Comparison of ENCODE assay signal across 11 cellular contexts in genomic region chr17:9470171-9470570, GRCh38.
DNase-seq lines count a peak whose midpoint lies in the region; FAIRE-seq and TF ChIP-seq lines count a peak whose summit lies in the region.
"Had no signal": no experiment of that assay in that cellular context is flagged by ENCODE, and none has a peak within 500 bp of the region (broad histone marks: within the 10 kb centered on the region; RNA-seq: fewer than 3 reads in every experiment).

No MANE protein-coding gene starts in this region.

- DNase-seq in activated CD4-positive, alpha-beta T cell treated with anti-CD3 and anti-CD28 coated beads, Interleukin-2, amount 10 ng/mL, durations not matched to agents 24 days and 14 days: peak; percentile 78
- DNase-seq in activated CD4-positive, alpha-beta T cell treated with anti-CD3 and anti-CD28 coated beads for 1 hour: no peak
- DNase-seq in NOMO-1 treated with DMSO at 0.1 percent for 48 hours (lab: John Stamatoyannopoulos, UW; ENCODE audit: unreplicated experiment): peak; percentile 60
- DNase-seq in cardiac fibroblast (ENCODE audit: low read depth in 2 of 2): peak; percentile 33 to 55
- DNase-seq in small intestine: peak; percentile 46
- DNase-seq in brain microvascular endothelial cell: no peak
- no peak for DNase-seq in NCI-H510A treated with DMSO at 0.1 percent for 48 hours (lab: John Stamatoyannopoulos, UW)
- DNase-seq in HCEC 1CT: no peak
- DNase-seq: activated CD4-positive, alpha-beta T cell treated with anti-CD3 and anti-CD28 coated beads, Interleukin-2, amount 50 U/mL, for 4 hours; NCI-H2029 treated with DMSO at 0.1 percent for 48 hours had no signal

- intact Hi-C loops in activated CD4-positive, alpha-beta T cell treated with anti-CD3 and anti-CD28 coated beads, Interleukin-2, amount 10 ng/mL, durations not matched to agents 24 days and 14 days (cut with micrococcal nuclease): no loop called here

- in situ Hi-C loops in brain microvascular endothelial cell (cut with HindIII; ENCODE audit: low pct_ligation_motif_present, low sequenced_read_pairs): no loop called here

- H3K36me3 ChIP-seq in small intestine (ENCODE audit: control insufficient read depth in 2 of 2, insufficient read depth in 2 of 2, low read length in 2 of 2) (no peaks in the 10 kb centered on the region), brain microvascular endothelial cell (replicated peaks) (no peaks in the 10 kb centered on the region)

- TF ChIP-seq CTCF in cardiac fibroblast (IDR thresholded peaks at IDR 0.05; ENCODE audit: low read depth, low read length) (no peak), brain microvascular endothelial cell (IDR thresholded peaks at IDR 0.05; ENCODE audit: low read depth, low read length, missing control alignments) (no peak)

- H3K27me3 Mint-ChIP-seq in activated CD4-positive, alpha-beta T cell treated with anti-CD3 and anti-CD28 coated beads, Interleukin-2, amount 10 ng/mL, durations not matched to agents 24 days and 14 days: no peaks in the 10 kb centered on the region

- H3K27me3 ChIP-seq in small intestine (ENCODE audit: control insufficient read depth in 2 of 2, insufficient read depth in 2 of 2, low read length in 2 of 2): no peaks in the 10 kb centered on the region
- H3K27me3 ChIP-seq in brain microvascular endothelial cell (replicated peaks): no peaks in the 10 kb centered on the region

- no peaks in the 10 kb centered on the region for H3K4me1 ChIP-seq in small intestine (ENCODE audit: control insufficient read depth in 2 of 2, insufficient read depth in 1 of 2, low read depth in 1 of 2, low read length in 1 of 2)

- H3K27ac ChIP-seq in small intestine (ENCODE audit: low read depth in 1 of 2, low read length in 1 of 2) (no peak overlapping the region), brain microvascular endothelial cell (no peak overlapping the region)
- H3K27ac ChIP-seq: A549 had no signal

- H3K9me3 Mint-ChIP-seq in activated CD4-positive, alpha-beta T cell treated with anti-CD3 and anti-CD28 coated beads, Interleukin-2, amount 10 ng/mL, durations not matched to agents 24 days and 14 days: no peaks in the 10 kb centered on the region

- peaks cover 25% of the 10 kb centered on the region for H3K4me1 Mint-ChIP-seq in activated CD4-positive, alpha-beta T cell treated with anti-CD3 and anti-CD28 coated beads, Interleukin-2, amount 10 ng/mL, durations not matched to agents 24 days and 14 days

- H3K4me3 Mint-ChIP-seq in activated CD4-positive, alpha-beta T cell treated with anti-CD3 and anti-CD28 coated beads, Interleukin-2, amount 10 ng/mL, durations not matched to agents 24 days and 14 days: peak overlapping the region; percentile 50

- peak overlapping the region; percentile 84 for H3K27ac Mint-ChIP-seq in activated CD4-positive, alpha-beta T cell treated with anti-CD3 and anti-CD28 coated beads, Interleukin-2, amount 10 ng/mL, durations not matched to agents 24 days and 14 days

- peaks cover 2% of the 10 kb centered on the region for H3K36me3 Mint-ChIP-seq in activated CD4-positive, alpha-beta T cell treated with anti-CD3 and anti-CD28 coated beads, Interleukin-2, amount 10 ng/mL, durations not matched to agents 24 days and 14 days (ENCODE audit: low read depth)

- no peak for FAIRE-seq in small intestine (lab: Jason Lieb, UNC)

- H3K4me3 ChIP-seq in cardiac fibroblast (replicated peaks in 1 of 2; ENCODE audit: low read depth in 2 of 2, low read length in 2 of 2): no peak overlapping the region
- H3K4me3 ChIP-seq in small intestine (ENCODE audit: low read depth in 1 of 2, low read length in 2 of 2): no peak overlapping the region
- no peak overlapping the region for H3K4me3 ChIP-seq in brain microvascular endothelial cell (ENCODE audit: low read depth, low read length)
- H3K4me3 ChIP-seq: A549 had no signal

- 44 to 79% (median 70%) methylated on average over 4 of the region's 4 CpGs for WGBS in small intestine, 3 donors

- no peaks in the 10 kb centered on the region for H3K9me3 ChIP-seq in small intestine (ENCODE audit: control insufficient read depth, low read depth)
- H3K9me3 ChIP-seq: A549 had no signal

Comparison
In these comparisons a context has a peak if more than half of its experiments do, and no peak if none do; other contexts are left out.
1. DNase-seq: peak in activated CD4-positive, alpha-beta T cell treated with anti-CD3 and anti-CD28 coated beads, Interleukin-2, amount 10 ng/mL, durations not matched to agents 24 days and 14 days (single experiment), NOMO-1 treated with DMSO at 0.1 percent for 48 hours (single experiment), cardiac fibroblast (2 of 2) and small intestine (single experiment); none in activated CD4-positive, alpha-beta T cell treated with anti-CD3 and anti-CD28 coated beads for 1 hour (single experiment), brain microvascular endothelial cell (single experiment), NCI-H510A treated with DMSO at 0.1 percent for 48 hours (single experiment) and HCEC 1CT (single experiment).